8 cellular contexts compared by ENCODE assay signal in genomic region chr10:68871731-68872342, GRCh38. TPM values are rescaled to one million over a fixed set of nuclear protein-coding genes. Genes with fewer than 3 reads are reported as not detected.
DNase-seq lines count a peak whose midpoint lies in the region; ATAC-seq and TF ChIP-seq lines count a peak whose summit lies in the region.

No MANE protein-coding gene starts in this region.

- intact Hi-C loops in lower lobe of right lung (cut with DNase I) = no loop called here

- POLR2A ChIA-PET in HEK293T (lab: Yijun Ruan, JAX) = interaction anchor here (1.1 to 1.4 kb wide), 2 partner anchors 28 to 45 kb away, joined by 5 to 6 read pairs; partner anchors contain the start of gene STOX1

- H3K4me1 ChIP-seq in lower lobe of right lung = no peaks in the 10 kb centered on the region

- no peaks in the 10 kb centered on the region for H3K9me3 ChIP-seq in lower lobe of right lung

- no peaks in the 10 kb centered on the region for H3K27me3 ChIP-seq in lower lobe of right lung (ENCODE audit: low read depth)

- CTCF ChIA-PET in HEK293T (lab: Yijun Ruan, JAX) = no interaction called here

- no peak for TF ChIP-seq CTCF in lower lobe of right lung (IDR thresholded peaks at IDR 0.05)

- DNase-seq in HEK293T (ENCODE audit: extremely low spot score) (peak; percentile 60), NCI-H748 (lab: John Stamatoyannopoulos, UW; ENCODE audit: unreplicated experiment) (peak; percentile 96), fibroblast of the conjunctiva (ENCODE audit: low read depth) (peak; percentile 90), skeletal muscle cell (ENCODE audit: low read depth) (peak; percentile 96), lower lobe of right lung (no peak), SW 1271 (lab: John Stamatoyannopoulos, UW) (no peak), SKM-1 (lab: John Stamatoyannopoulos, UW; ENCODE audit: unreplicated experiment) (no peak)

- no peak for ATAC-seq in lower lobe of right lung
- ATAC-seq in HG02759 (IDR thresholded peaks at IDR 0.05; ENCODE audit: unreplicated experiment) = no peak

- H3K27ac ChIP-seq in lower lobe of right lung = no peak overlapping the region

- no peak overlapping the region for H3K4me3 ChIP-seq in skeletal muscle cell (ENCODE audit: low read depth, low read length)
- no peak overlapping the region for H3K4me3 ChIP-seq in lower lobe of right lung

- no peaks in the 10 kb centered on the region for H3K36me3 ChIP-seq in lower lobe of right lung

TF ChIP-seq in HEK293T, 16 proteins besides CTCF, POLR2A, EP300 and RAD21:
- TF ChIP-seq FOXK2 (IDR thresholded peaks at IDR 0.05) (no peak), FOXM1 (IDR thresholded peaks at IDR 0.05; ENCODE audit: borderline replicate concordance) (no peak), NFRKB (IDR thresholded peaks at IDR 0.05) (no peak), PKNOX1 (IDR thresholded peaks at IDR 0.05) (peak; percentile 42), LEF1 (IDR thresholded peaks at IDR 0.05; ENCODE audit: borderline replicate concordance) (no peak), TARDBP (IDR thresholded peaks at IDR 0.05) (no peak), ELF4 (IDR thresholded peaks at IDR 0.05) (no peak), ZNF384 (IDR thresholded peaks at IDR 0.05) (no peak), BHLHE40 (IDR thresholded peaks at IDR 0.05; ENCODE audit: borderline replicate concordance) (no peak), SP1 (IDR thresholded peaks at IDR 0.05) (no peak), CTBP1 (IDR thresholded peaks at IDR 0.05; ENCODE audit: borderline replicate concordance) (peak; percentile 80; the same call in 1 of the 2 replicates), L3MBTL2 (conservative IDR thresholded peaks at IDR 0.05) (no peak), HDGF (IDR thresholded peaks at IDR 0.05; ENCODE audit: borderline replicate concordance) (no peak), ARNT (IDR thresholded peaks at IDR 0.05) (no peak; the same call in 1 of the 2 replicates)

RNA-seq across cellular contexts. Expression of gene DDX50, which starts 29.3 kb away (rescaled TPM):
- 29.3 TPM for total RNA-seq in lower lobe of right lung

RNA-seq across cellular contexts. Expression of gene STOX1, which starts 44.5 kb away (rescaled TPM):
- 2.5 TPM for total RNA-seq in lower lobe of right lung

Comparison
In these comparisons a context has a peak if more than half of its experiments do, and no peak if none do; other contexts are left out.
1. DNase-seq: peak in HEK293T (single experiment), NCI-H748 (single experiment), fibroblast of the conjunctiva (single experiment) and skeletal muscle cell (single experiment); none in lower lobe of right lung (single experiment), SW 1271 (0 of 2) and SKM-1 (single experiment).